In genomic region chr4:149897784-149898183, GRCh38 we compare ENCODE assay signal across 8 cellular contexts.
DNase-seq lines count a peak whose midpoint lies in the region; ATAC-seq and TF ChIP-seq lines count a peak whose summit lies in the region.

No MANE protein-coding gene starts in this region.

- CTCF ChIA-PET in BJ (lab: Yijun Ruan, JAX) = interaction anchor here (0.8 to 5.1 kb wide), 10 partner anchors 11 to 530 kb away, joined by 3 to 53 read pairs (median 4); no protein-coding TSS in a partner anchor
- CTCF ChIA-PET in PC-3 (lab: Charles Lee) = interaction anchor here (0.6 to 0.7 kb wide), 2 partner anchors 544 to 1451 kb away, joined by 3 to 4 read pairs; no protein-coding TSS in a partner anchor

- H3K4me2 ChIP-seq in PC-3 (ENCODE audit: low read length) = no peak overlapping the region

- H3K79me2 ChIP-seq in PC-3 (ENCODE audit: low read length) = no peaks in the 10 kb centered on the region

- no peak overlapping the region for H2AFZ ChIP-seq in PC-3 (ENCODE audit: low read length)

- H3K9ac ChIP-seq in PC-3 (ENCODE audit: low read length) = no peak overlapping the region

- H3K36me3 ChIP-seq in BJ (ENCODE audit: control insufficient read depth, insufficient read depth, low read length) (no peaks in the 10 kb centered on the region), PC-3 (ENCODE audit: low read depth, low read length) (no peaks in the 10 kb centered on the region)

- peak; percentile 56 for ATAC-seq in GM21576 (IDR thresholded peaks at IDR 0.05; ENCODE audit: unreplicated experiment)
- peak; percentile 62 for ATAC-seq in PC-3
- no peak for ATAC-seq in HG03520 (IDR thresholded peaks at IDR 0.05; ENCODE audit: unreplicated experiment)
- no peak for ATAC-seq in HG03280 (IDR thresholded peaks at IDR 0.05; ENCODE audit: unreplicated experiment)

- H3K4me3 ChIP-seq in BJ (ENCODE audit: low read depth, low read length) (no peak overlapping the region), PC-3 (ENCODE audit: low read length) (no peak overlapping the region)

- H4K20me1 ChIP-seq in PC-3 (ENCODE audit: low read length) = no peaks in the 10 kb centered on the region

- no TSS peak for BruUV-seq in PC-3 (replicated peaks; lab: Mats Ljungman, UMichigan)

- intact Hi-C loops in PC-3 (cut with micrococcal nuclease) = loop anchor here (2.0 to 10.0 kb wide), 4 partner anchors 163 to 347 kb away; no protein-coding TSS in a partner anchor

- H3K4me1 ChIP-seq in PC-3 (ENCODE audit: insufficient read depth, low read length) = no peaks in the 10 kb centered on the region

- POLR2A ChIA-PET in BJ (lab: Charles Lee) (no interaction called here), PC-3 (lab: Charles Lee; ENCODE audit: unreplicated experiment) (no interaction called here)

- H3K9me2 ChIP-seq in PC-3 (replicated peaks; ENCODE audit: low read length) = no peaks in the 10 kb centered on the region

- H3F3A ChIP-seq in PC-3 (ENCODE audit: low read length, unreplicated experiment) = no peaks in the 10 kb centered on the region

- H3K27me3 ChIP-seq in BJ (ENCODE audit: control insufficient read depth, insufficient read depth, low read length) (no peaks in the 10 kb centered on the region), PC-3 (ENCODE audit: low read length) (no peaks in the 10 kb centered on the region)

- TF ChIP-seq CTCF in BJ (IDR thresholded peaks at IDR 0.05; ENCODE audit: insufficient read depth, low read depth, low read length) (peak; percentile 46), PC-3 (conservative IDR thresholded peaks at IDR 0.05; ENCODE audit: low read depth, low read length) (peak; percentile 66)

- H3K9me3 ChIP-seq in PC-3 (ENCODE audit: low read length) = no peaks in the 10 kb centered on the region

- no peak for DNase-seq in BJ (ENCODE audit: low read depth)
- peak; percentile 18 for DNase-seq in PC-3
- DNase-seq in iris pigment epithelial cell (ENCODE audit: low read depth) = peak; percentile 29
- no peak for DNase-seq in AG08395 (ENCODE audit: low spot score)
- DNase-seq in NCI-H774 (lab: John Stamatoyannopoulos, UW) = no peak

- no peak overlapping the region for H3K27ac ChIP-seq in PC-3 (ENCODE audit: low read length)

Comparison
In these comparisons a context has a peak if more than half of its experiments do, and no peak if none do; other contexts are left out.
1. DNase-seq: peak in PC-3 (single experiment) and iris pigment epithelial cell (single experiment); none in BJ (single experiment), AG08395 (single experiment) and NCI-H774 (single experiment).
2. ATAC-seq: peak in GM21576 (single experiment) and PC-3 (single experiment); none in HG03520 (single experiment) and HG03280 (single experiment).